ENCODE assay signal across 24 cellular contexts in the genomic region with DNA sequence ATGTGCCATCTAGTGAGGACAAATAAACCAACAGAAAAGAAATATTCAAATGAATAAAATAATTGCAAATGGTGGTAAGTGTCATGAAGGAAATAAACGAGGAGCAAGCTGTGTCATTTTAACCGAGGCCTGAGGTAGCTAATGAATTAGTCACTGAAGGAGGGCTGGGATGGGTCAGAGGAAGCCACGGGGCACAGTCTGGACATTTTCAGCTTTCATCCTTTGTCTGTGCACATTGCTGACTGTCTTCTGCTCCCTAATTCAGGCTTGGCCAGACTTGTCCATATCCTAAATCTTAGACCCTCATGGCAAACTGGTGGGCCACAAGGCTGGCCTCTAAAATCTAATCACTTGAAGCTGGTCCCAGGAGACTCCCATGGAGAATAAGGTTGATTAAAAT.
"Had no signal": no experiment of that assay in that cellular context is flagged by ENCODE, and none has a peak within 500 bp of the region (broad histone marks: within the 10 kb centered on the region; RNA-seq: fewer than 3 reads in every experiment).

No MANE protein-coding gene starts in this region.

- H3K36me3 ChIP-seq: gastroesophageal sphincter, heart left ventricle, left lung, neutrophil, ovary, upper lobe of left lung had no signal

- H3K4me1 ChIP-seq: gastroesophageal sphincter, heart left ventricle, left lung, testis, upper lobe of left lung had no signal

- DNase-seq: activated CD4-positive, alpha-beta memory T cell treated with anti-CD3 and anti-CD28 coated beads for 36 hours; activated CD4-positive, alpha-beta T cell treated with anti-CD3 and anti-CD28 coated beads, Interleukin-2, amount 10 ng/mL, durations not matched to agents 24 days and 14 days; activated CD4-positive, CD25-positive, alpha-beta regulatory T cell treated with anti-CD3 and anti-CD28 coated beads, Interleukin-2, amount 50 U/mL, for 72 hours; activated gamma-delta T cell treated with Interleukin-2 at 50 U/mL for 16 hours; activated naive CD4-positive, alpha-beta T cell treated with anti-CD3 and anti-CD28 coated beads, Interleukin-2, amount 50 U/mL, for 16 hours; activated T-cell treated with anti-CD3 and anti-CD28 coated beads, Interleukin-2, amount 50 U/mL, for 4 hours; amniotic stem cell; caudate nucleus; heart left ventricle; hypothalamus; kidney glomerular epithelial cell; left lung; naive B cell; nephron progenitor cell; ovary; small intestine; stimulated activated CD4-positive, alpha-beta T cell treated with anti-CD3 and anti-CD28 coated beads, Interleukin-15, amount 100 ng/mL, for 24 hours; stimulated activated naive B cell treated with anti-CD40 and anti-IgM and Interleukin-4, amounts not matched to agents 10 μg/mL and 1 μg/mL and 100 μg/mL, for 72 hours; T-helper 2 cell; testis; upper lobe of left lung had no signal

- H3K4me3 ChIP-seq: gastroesophageal sphincter, heart left ventricle, left lung, lung, ovary, testis, upper lobe of left lung had no signal

- H3K27ac ChIP-seq: gastroesophageal sphincter, heart left ventricle, left lung, neutrophil, ovary, testis, upper lobe of left lung had no signal

- H3K27me3 ChIP-seq: gastroesophageal sphincter, left lung, neutrophil, ovary, testis, upper lobe of left lung had no signal

- H3K9me3 ChIP-seq: gastroesophageal sphincter, heart left ventricle, left lung, neutrophil, ovary, testis, upper lobe of left lung had no signal
